In the genomic region with DNA sequence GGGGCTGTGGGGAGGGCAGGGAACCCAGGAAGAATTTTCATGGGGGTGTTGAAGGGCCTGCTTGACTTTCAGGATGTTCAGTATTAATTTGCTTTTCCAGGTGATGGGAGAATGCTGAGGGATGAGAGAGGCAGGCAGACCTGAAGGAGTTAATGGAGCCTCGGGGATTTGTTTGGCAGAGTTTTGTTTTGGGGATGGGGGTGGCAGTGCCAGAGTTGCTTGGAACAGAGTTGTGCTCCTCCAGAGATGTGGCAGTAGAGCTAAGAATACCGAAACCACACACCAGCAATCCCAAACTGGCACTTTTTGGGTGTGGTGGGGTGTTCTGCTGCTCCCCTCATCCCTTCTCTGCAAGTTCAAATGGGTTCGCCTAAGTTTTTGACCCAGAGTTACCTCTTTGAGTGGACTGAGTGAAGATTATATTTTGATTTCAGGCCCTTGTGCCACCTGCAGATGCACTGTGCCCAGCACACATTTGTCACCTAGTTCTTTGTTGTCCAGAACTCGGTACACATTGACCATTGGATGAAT, we compare ENCODE assay signal across 9 cellular contexts. TPM values are rescaled to one million over a fixed set of nuclear protein-coding genes. Genes with fewer than 3 reads are reported as not detected.
DNase-seq lines count a peak whose midpoint lies in the region; ATAC-seq, FAIRE-seq and TF ChIP-seq lines count a peak whose summit lies in the region.
"Had no signal": no experiment of that assay in that cellular context is flagged by ENCODE, and none has a peak within 500 bp of the region (broad histone marks: within the 10 kb centered on the region; RNA-seq: fewer than 3 reads in every experiment).

No MANE protein-coding gene starts in this region.

- no peak overlapping the region for H3K27ac ChIP-seq in CD8-positive, alpha-beta memory T cell (ENCODE audit: low read depth, low read length)

- TF ChIP-seq CTCF in fibroblast of mammary gland (conservative IDR thresholded peaks at IDR 0.05; ENCODE audit: control insufficient read depth, insufficient read depth, low read depth, low read length) (no peak), progenitor cell of endocrine pancreas (IDR thresholded peaks at IDR 0.05; ENCODE audit: unreplicated experiment) (no peak)

- no peak overlapping the region for H3K27ac Mint-ChIP-seq in CD8-positive, alpha-beta memory T cell
- H3K27ac Mint-ChIP-seq in T-helper 17 cell, result no peak overlapping the region
- peak overlapping the region; percentile 39 for H3K27ac Mint-ChIP-seq in progenitor cell of endocrine pancreas

- no peak for DNase-seq in CD8-positive, alpha-beta memory T cell
- no peak for DNase-seq in T-helper 17 cell
- DNase-seq in fibroblast of mammary gland (ENCODE audit: low read depth), result no peak
- DNase-seq in progenitor cell of endocrine pancreas (ENCODE audit: low spot score, unreplicated experiment), result no peak
- no peak for DNase-seq in GM12892 (ENCODE audit: insufficient read length)
- DNase-seq in LoVo (ENCODE audit: low spot score), result no peak
- no peak for DNase-seq in GF-D8 (lab: John Stamatoyannopoulos, UW)

- TF ChIP-seq POLR2A in GM12892 (IDR thresholded peaks at IDR 0.05; ENCODE audit: low read depth, low read length), result no peak

- peaks cover 0 to 2% (median 0%) of the 10 kb centered on the region in 3 donors for H3K36me3 Mint-ChIP-seq in CD8-positive, alpha-beta memory T cell
- peaks cover 6% of the 10 kb centered on the region for H3K36me3 Mint-ChIP-seq in T-helper 17 cell (ENCODE audit: low read depth)
- H3K36me3 Mint-ChIP-seq in progenitor cell of endocrine pancreas (ENCODE audit: insufficient read depth), result peaks cover 2% of the 10 kb centered on the region

- no peak for FAIRE-seq in GM12892 (lab: Jason Lieb, UNC)

- H3K4me1 ChIP-seq in CD8-positive, alpha-beta memory T cell (ENCODE audit: insufficient read depth, low read length), result no peaks in the 10 kb centered on the region

- H3K27me3 Mint-ChIP-seq in CD8-positive, alpha-beta memory T cell, result peaks cover 37 to 75% of the 10 kb centered on the region in 2 donors
- H3K27me3 Mint-ChIP-seq in T-helper 17 cell, result peaks cover 80% of the 10 kb centered on the region
- H3K27me3 Mint-ChIP-seq in progenitor cell of endocrine pancreas, result peaks cover 44% of the 10 kb centered on the region

- H3K4me1 Mint-ChIP-seq in CD8-positive, alpha-beta memory T cell, result peaks cover 10 to 18% (median 18%) of the 10 kb centered on the region in 3 donors
- H3K4me1 Mint-ChIP-seq in T-helper 17 cell (peaks cover 9% of the 10 kb centered on the region), progenitor cell of endocrine pancreas (ENCODE audit: low read depth) (peaks cover 9% of the 10 kb centered on the region)

- no peaks in the 10 kb centered on the region for H3K9me3 ChIP-seq in CD8-positive, alpha-beta memory T cell (ENCODE audit: low read length)
- no peaks in the 10 kb centered on the region for H3K9me3 ChIP-seq in T-helper 17 cell (ENCODE audit: control insufficient read depth, low read length, poor library complexity, severe bottlenecking)

- H3K4me3 Mint-ChIP-seq in CD8-positive, alpha-beta memory T cell, result peak overlapping the region in 4 of 7 donors; percentile 11 to 48 (median 22)
- H3K4me3 Mint-ChIP-seq in T-helper 17 cell (peak overlapping the region; percentile 22), progenitor cell of endocrine pancreas (ENCODE audit: low read depth) (peak overlapping the region; percentile 80)

- peaks cover 0 to 2% (median 0%) of the 10 kb centered on the region in 5 donors for H3K9me3 Mint-ChIP-seq in CD8-positive, alpha-beta memory T cell
- H3K9me3 Mint-ChIP-seq in progenitor cell of endocrine pancreas (ENCODE audit: low read depth), result no peaks in the 10 kb centered on the region

- no peak overlapping the region for H3K4me3 ChIP-seq in CD8-positive, alpha-beta memory T cell (ENCODE audit: low read length)
- H3K4me3 ChIP-seq in fibroblast of mammary gland (ENCODE audit: control insufficient read depth, low read depth, low read length), result peak overlapping the region; percentile 73

- POLR2A ChIA-PET in CD8-positive, alpha-beta memory T cell (lab: Charles Lee), result no interaction called here

- ATAC-seq in T-helper 17 cell, result no peak
- ATAC-seq in HG02973 (IDR thresholded peaks at IDR 0.05; ENCODE audit: unreplicated experiment), result no peak

- CTCF ChIA-PET in CD8-positive, alpha-beta memory T cell (lab: Charles Lee), result no interaction called here

- H3K36me3 ChIP-seq in CD8-positive, alpha-beta memory T cell (ENCODE audit: insufficient read depth, low read length), result no peaks in the 10 kb centered on the region

- H3K27me3 ChIP-seq in CD8-positive, alpha-beta memory T cell (ENCODE audit: insufficient read depth, low read length, poor library complexity, severe bottlenecking), result peaks cover 7% of the 10 kb centered on the region

RNA-seq across cellular contexts. Expression of a gene that starts 1.6 kb away (rescaled TPM):
- total RNA-seq in CD8-positive, alpha-beta memory T cell, result not detected
- not detected for polyA plus RNA-seq in CD8-positive, alpha-beta memory T cell
- total RNA-seq in T-helper 17 cell (not detected), progenitor cell of endocrine pancreas (10.8 and 14.2 TPM in 2 replicates)
- 0.19 TPM for polyA plus RNA-seq in GM12892 (2012; ENCODE audit: missing spikeins)
- total RNA-seq: NCI-H460 had no signal

Comparison
In these comparisons a context has a peak if more than half of its experiments do, and no peak if none do; other contexts are left out.
1. H3K4me3 Mint-ChIP-seq: peak in every context shown above with its lines; median percentile 80 in progenitor cell of endocrine pancreas; 22 in T-helper 17 cell; 22 in CD8-positive, alpha-beta memory T cell.
2. RNA of a gene that starts 1.6 kb away (total RNA-seq): 10.8 to 14.2 TPM in progenitor cell of endocrine pancreas; not detected in CD8-positive, alpha-beta memory T cell and not detected in T-helper 17 cell; every median in the first group is over 10 times any median in the second.